In genomic region chr14:53916239-53916638, GRCh38 we compare ENCODE assay signal across 7 cellular contexts.
"Had no signal": no experiment of that assay in that cellular context is flagged by ENCODE, and none has a peak within 500 bp of the region (broad histone marks: within the 10 kb centered on the region; RNA-seq: fewer than 3 reads in every experiment).

No MANE protein-coding gene starts in this region.

- DNase-seq: GDM1, GF-D8 had no signal

- H3K4me3 ChIP-seq: GM12878 had no signal

- FAIRE-seq: GM12878, GM12891, GM12892, GM18507, GM19239 had no signal

- ATAC-seq: GM12878 had no signal
